In genomic region chr12:96033549-96034389, GRCh38 we compare ENCODE assay signal across 9 cellular contexts. TPM values are rescaled to one million over a fixed set of nuclear protein-coding genes. Genes with fewer than 3 reads are reported as not detected.
A peak's percentile ranks its signal among the peaks of the same experiment; 100 is the strongest.
DNase-seq lines count a peak whose midpoint lies in the region; ATAC-seq lines count a peak whose summit lies in the region.
"Had no signal": no experiment of that assay in that cellular context is flagged by ENCODE, and none has a peak within 500 bp of the region (broad histone marks: within the 10 kb centered on the region; RNA-seq: fewer than 3 reads in every experiment).

No MANE protein-coding gene starts in this region.

- H3K4me3 Mint-ChIP-seq in activated CD4-positive, alpha-beta memory T cell treated with anti-CD3 and anti-CD28 coated beads for 36 hours, result peak overlapping the region; percentile 13
- H3K4me3 Mint-ChIP-seq in stimulated activated naive B cell treated with anti-CD40 and anti-IgM and Interleukin-4, amounts not matched to agents 10 μg/mL and 1 μg/mL and 100 μg/mL, for 72 hours, result peak overlapping the region; percentile 28 to 49

- CTCF ChIA-PET in activated CD4-positive, alpha-beta memory T cell treated with anti-CD3 and anti-CD28 coated beads for 36 hours (lab: Charles Lee), result no interaction called here

- H3K36me3 Mint-ChIP-seq in activated CD4-positive, alpha-beta memory T cell treated with anti-CD3 and anti-CD28 coated beads for 36 hours, result no peaks in the 10 kb centered on the region
- H3K36me3 Mint-ChIP-seq in stimulated activated naive B cell treated with anti-CD40 and anti-IgM and Interleukin-4, amounts not matched to agents 10 μg/mL and 1 μg/mL and 100 μg/mL, for 72 hours, result peaks cover 10 to 14% of the 10 kb centered on the region in 2 donors

- H3K27ac Mint-ChIP-seq in activated CD4-positive, alpha-beta memory T cell treated with anti-CD3 and anti-CD28 coated beads for 36 hours, result no peak overlapping the region
- no peak overlapping the region for H3K27ac Mint-ChIP-seq in stimulated activated naive B cell treated with anti-CD40 and anti-IgM and Interleukin-4, amounts not matched to agents 10 μg/mL and 1 μg/mL and 100 μg/mL, for 72 hours
- H3K27ac Mint-ChIP-seq: activated T-cell treated with anti-CD3 and anti-CD28 coated beads, Interleukin-2, amount 50 U/mL, for 24 hours had no signal

- no peak overlapping the region for H3K9ac ChIP-seq in iPS-15b (ENCODE audit: low read depth, low read length)

- no peak for ATAC-seq in stimulated activated naive B cell treated with anti-CD40 and anti-IgM and Interleukin-4, amounts not matched to agents 10 μg/mL and 1 μg/mL and 100 μg/mL, for 72 hours (replicated peaks)
- no peak for ATAC-seq in GM19023 (IDR thresholded peaks at IDR 0.05; ENCODE audit: unreplicated experiment)
- ATAC-seq in GM18858 (IDR thresholded peaks at IDR 0.05; ENCODE audit: unreplicated experiment), result no peak

- H3K4me1 ChIP-seq in iPS-15b (ENCODE audit: control insufficient read depth, insufficient read depth, low read length), result no peaks in the 10 kb centered on the region

- H3K36me3 ChIP-seq in iPS-15b (ENCODE audit: control insufficient read depth, insufficient read depth, low read length), result no peaks in the 10 kb centered on the region

- H3K27me3 Mint-ChIP-seq in activated CD4-positive, alpha-beta memory T cell treated with anti-CD3 and anti-CD28 coated beads for 36 hours, result no peaks in the 10 kb centered on the region
- no peaks in the 10 kb centered on the region for H3K27me3 Mint-ChIP-seq in stimulated activated naive B cell treated with anti-CD40 and anti-IgM and Interleukin-4, amounts not matched to agents 10 μg/mL and 1 μg/mL and 100 μg/mL, for 72 hours
- H3K27me3 Mint-ChIP-seq: activated T-cell treated with anti-CD3 and anti-CD28 coated beads, Interleukin-2, amount 50 U/mL, for 24 hours had no signal

- no peaks in the 10 kb centered on the region for H3K27me3 ChIP-seq in iPS-15b (ENCODE audit: control insufficient read depth, insufficient read depth, low read length)

- peak overlapping the region; percentile 81 for H3K4me3 ChIP-seq in iPS-15b (ENCODE audit: low read depth, low read length)

- intact Hi-C loops in activated CD4-positive, alpha-beta memory T cell treated with anti-CD3 and anti-CD28 coated beads for 36 hours (cut with micrococcal nuclease), result loop anchor here (2.0 kb wide), 1 partner anchor 961 kb away; the partner anchor contains the start of gene NR2C1

- peaks cover 21% of the 10 kb centered on the region for H3K4me1 Mint-ChIP-seq in activated CD4-positive, alpha-beta memory T cell treated with anti-CD3 and anti-CD28 coated beads for 36 hours (ENCODE audit: low read depth)
- H3K4me1 Mint-ChIP-seq in stimulated activated naive B cell treated with anti-CD40 and anti-IgM and Interleukin-4, amounts not matched to agents 10 μg/mL and 1 μg/mL and 100 μg/mL, for 72 hours, result peaks cover 15 to 18% of the 10 kb centered on the region in 2 donors

- H3K9me3 ChIP-seq in iPS-15b (ENCODE audit: control insufficient read depth, insufficient read depth, low read length), result no peaks in the 10 kb centered on the region

- no peaks in the 10 kb centered on the region for H3K9me3 Mint-ChIP-seq in activated CD4-positive, alpha-beta memory T cell treated with anti-CD3 and anti-CD28 coated beads for 36 hours
- no peaks in the 10 kb centered on the region for H3K9me3 Mint-ChIP-seq in stimulated activated naive B cell treated with anti-CD40 and anti-IgM and Interleukin-4, amounts not matched to agents 10 μg/mL and 1 μg/mL and 100 μg/mL, for 72 hours
- H3K9me3 Mint-ChIP-seq: activated T-cell treated with anti-CD3 and anti-CD28 coated beads, Interleukin-2, amount 50 U/mL, for 24 hours had no signal

- POLR2A ChIA-PET in activated CD4-positive, alpha-beta memory T cell treated with anti-CD3 and anti-CD28 coated beads for 36 hours (lab: Charles Lee), result no interaction called here

- peak; percentile 8 for DNase-seq in HT-29 (ENCODE audit: low spot score)
- no peak for DNase-seq in activated CD4-positive, alpha-beta memory T cell treated with anti-CD3 and anti-CD28 coated beads for 36 hours
- no peak for DNase-seq in stimulated activated naive B cell treated with anti-CD40 and anti-IgM and Interleukin-4, amounts not matched to agents 10 μg/mL and 1 μg/mL and 100 μg/mL, for 72 hours
- no peak for DNase-seq in ecto neural progenitor cell (ENCODE audit: low spot score)
- DNase-seq: hippocampal formation had no signal

RNA-seq across cellular contexts. Expression of gene LTA4H, which starts 1.6 kb away (rescaled TPM):
- total RNA-seq in HT-29 (2014; rRNA removed; shearing (Covaris generic)), result 35.0 and 38.2 TPM in 2 replicates
- total RNA-seq in activated CD4-positive, alpha-beta memory T cell treated with anti-CD3 and anti-CD28 coated beads for 36 hours, result 100 to 1,000 TPM; 106 to 110 TPM

RNA-seq across cellular contexts. Expression of gene HAL, which starts 37.6 kb away (rescaled TPM):
- not detected in 2 replicates for total RNA-seq in HT-29 (2014; rRNA removed; shearing (Covaris generic))
- under 1 TPM; 0.12 to 0.36 TPM for total RNA-seq in activated CD4-positive, alpha-beta memory T cell treated with anti-CD3 and anti-CD28 coated beads for 36 hours
